12 cellular contexts compared by ENCODE assay signal in genomic region chr2:217215877-217216276, GRCh38.
"Had no signal": no experiment of that assay in that cellular context is flagged by ENCODE, and none has a peak within 500 bp of the region (broad histone marks: within the 10 kb centered on the region; RNA-seq: fewer than 3 reads in every experiment).

No MANE protein-coding gene starts in this region.

- H3K27me3 ChIP-seq: ascending aorta, sigmoid colon had no signal

- H3K9me3 Mint-ChIP-seq: nephron had no signal

- H3K27ac ChIP-seq: ascending aorta, dorsolateral prefrontal cortex, sigmoid colon, thoracic aorta had no signal

- DNase-seq: activated CD4-positive, alpha-beta T cell treated with anti-CD3 and anti-CD28 coated beads, Interleukin-2, amount 50 U/mL, for 1 hour; activated CD4-positive, CD25-positive, alpha-beta regulatory T cell; activated naive CD4-positive, alpha-beta T cell; activated T-cell treated with anti-CD3 and anti-CD28 coated beads for 4 hours; dorsolateral prefrontal cortex; kidney glomerular epithelial cell; sigmoid colon; spleen; T-helper 2 cell had no signal

- H3K4me3 Mint-ChIP-seq: nephron had no signal
